11 cellular contexts compared by ENCODE assay signal in the genomic region with DNA sequence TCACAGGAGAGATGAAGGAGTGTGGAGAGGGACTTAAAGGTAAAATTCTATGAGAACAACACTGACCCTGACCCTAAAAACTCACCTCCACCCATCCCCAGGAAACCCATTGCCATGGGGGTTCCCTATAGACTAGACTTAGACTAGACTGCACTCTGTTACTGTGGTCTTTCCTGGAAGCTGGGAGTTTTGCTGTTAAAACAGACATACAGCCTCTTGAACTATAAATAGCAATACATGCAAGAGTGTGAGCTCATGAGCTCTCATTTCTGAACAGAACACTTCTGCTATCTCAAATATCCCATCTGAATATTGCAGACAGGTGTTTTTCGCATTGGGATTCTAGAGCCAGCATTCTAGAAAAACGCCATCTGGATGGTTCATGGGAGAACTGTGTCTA. TPM values are rescaled to one million over a fixed set of nuclear protein-coding genes. Genes with fewer than 3 reads are reported as not detected.
DNase-seq lines count a peak whose midpoint lies in the region; ATAC-seq and TF ChIP-seq lines count a peak whose summit lies in the region.
"Had no signal": no experiment of that assay in that cellular context is flagged by ENCODE, and none has a peak within 500 bp of the region (broad histone marks: within the 10 kb centered on the region; RNA-seq: fewer than 3 reads in every experiment).

No MANE protein-coding gene starts in this region.

- H3K9me3 ChIP-seq in left lung (no peaks in the 10 kb centered on the region), esophagus muscularis mucosa (no peaks in the 10 kb centered on the region)
- H3K9me3 ChIP-seq: breast epithelium, neutrophil had no signal

- TF ChIP-seq EP300 in esophagus muscularis mucosa (IDR thresholded peaks at IDR 0.05) = no peak

- H3K4me1 ChIP-seq in left lung (peaks cover 4 to 35% of the 10 kb centered on the region in 2 donors), esophagus muscularis mucosa (peaks cover 12 to 46% (median 25%) of the 10 kb centered on the region in 4 donors)
- H3K4me1 ChIP-seq: breast epithelium had no signal

- no peak for TF ChIP-seq POLR2A in esophagus muscularis mucosa (IDR thresholded peaks at IDR 0.05; ENCODE audit: low read depth)

- intact Hi-C loops in left lung (cut with DNase I) = loop anchor here in 1 of 2 donors (10.0 kb wide), 1 partner anchor 408 kb away; the partner anchor contains the start of gene PSTPIP2
- intact Hi-C loops in esophagus muscularis mucosa (cut with DNase I) = loop anchor here (5.0 to 10.0 kb wide), 3 partner anchors 210 to 408 kb away; partner anchors contain the start of gene PSTPIP2

- 92% methylated on average over 2 of the region's 2 CpGs for WGBS in esophagus muscularis mucosa

- H3K27me3 ChIP-seq in left lung (no peaks in the 10 kb centered on the region), esophagus muscularis mucosa (no peaks in the 10 kb centered on the region)
- H3K27me3 ChIP-seq: breast epithelium, neutrophil had no signal

- H3K27ac ChIP-seq in left lung (peak overlapping the region in 1 of 2 donors; percentile 50), esophagus muscularis mucosa (replicated peaks in 1 of 4) (no peak overlapping the region)
- H3K27ac ChIP-seq: breast epithelium, neutrophil had no signal

- peak; percentile 28 for DNase-seq in GM12865 (ENCODE audit: low read depth)
- peak; percentile 29 for DNase-seq in GM20000 (ENCODE audit: low spot score)
- DNase-seq in LHCN-M2 (ENCODE audit: low read depth) = peak; percentile 25
- no peak for DNase-seq in left lung
- DNase-seq in cerebellum (ENCODE audit: low spot score) = no peak
- DNase-seq in SK-N-DZ (ENCODE audit: low spot score) = no peak
- no peak for DNase-seq in esophagus muscularis mucosa (ENCODE audit: extremely low spot score)
- DNase-seq in AML-193 (lab: John Stamatoyannopoulos, UW) = no peak
- DNase-seq: NCI-H446 had no signal

- TF ChIP-seq CTCF in GM12865 (IDR thresholded peaks at IDR 0.05; ENCODE audit: insufficient read depth, low read depth, low read length, missing control alignments) (no peak), GM20000 (IDR thresholded peaks at IDR 0.05; ENCODE audit: extremely low read depth, missing control alignments) (no peak), left lung (IDR thresholded peaks at IDR 0.05) (no peak), esophagus muscularis mucosa (IDR thresholded peaks at IDR 0.05) (no peak)

- no peaks in the 10 kb centered on the region for H3K36me3 ChIP-seq in left lung
- H3K36me3 ChIP-seq in esophagus muscularis mucosa = no peaks in the 10 kb centered on the region
- H3K36me3 ChIP-seq: breast epithelium, neutrophil had no signal

- H3K4me3 ChIP-seq in GM12865 (ENCODE audit: low read depth, low read length) = no peak overlapping the region
- no peak overlapping the region for H3K4me3 ChIP-seq in left lung
- no peak overlapping the region for H3K4me3 ChIP-seq in esophagus muscularis mucosa
- H3K4me3 ChIP-seq: breast epithelium had no signal

- peak; percentile 15 for ATAC-seq in left lung

RNA-seq across cellular contexts. Expression of gene SLC14A2, which starts 51.8 kb away (rescaled TPM):
- total RNA-seq in LHCN-M2 (2014; rRNA removed) (not detected in 2 replicates), left lung (under 1 TPM; 0.12 to 0.37 TPM), cerebellum (not detected), esophagus muscularis mucosa (under 1 TPM in 2 of 4 donors, not detected in 2; 0.17 to 0.42 TPM)
- not detected for polyA plus RNA-seq in LHCN-M2 (2012)
- polyA plus RNA-seq in SK-N-DZ (2014; cell fraction: cytosol; rRNA removed) = not detected in 2 replicates
- not detected in 2 replicates for polyA plus RNA-seq in SK-N-DZ (2014; cell fraction: nucleus; rRNA removed)

RNA-seq across cellular contexts. Expression of gene SLC14A1, which starts 56.9 kb away (rescaled TPM):
- total RNA-seq in LHCN-M2 (2014; rRNA removed) (0.06 and 0.34 TPM in 2 replicates), left lung (1 to 10 TPM in 1 of 2 donors, under 1 TPM in 1; 0.86 to 1.6 TPM), cerebellum (3.7 TPM), esophagus muscularis mucosa (1 to 10 TPM in 3 of 4 donors, under 1 TPM in 1; 0.42 to 4.8 (median 1.5) TPM)
- polyA plus RNA-seq in LHCN-M2 (2012) = 0.22 TPM
- not detected in 2 replicates for polyA plus RNA-seq in SK-N-DZ (2014; cell fraction: cytosol; rRNA removed)
- polyA plus RNA-seq in SK-N-DZ (2014; cell fraction: nucleus; rRNA removed) = not detected in 2 replicates

Comparison
In these comparisons a context has a peak if more than half of its experiments do, and no peak if none do; other contexts are left out.
1. DNase-seq: peak in GM12865 (single experiment), GM20000 (single experiment) and LHCN-M2 (single experiment); none in left lung (0 of 2), cerebellum (single experiment), SK-N-DZ (single experiment), esophagus muscularis mucosa (single experiment) and AML-193 (0 of 2).